8 cellular contexts compared by ENCODE assay signal in the genomic region with DNA sequence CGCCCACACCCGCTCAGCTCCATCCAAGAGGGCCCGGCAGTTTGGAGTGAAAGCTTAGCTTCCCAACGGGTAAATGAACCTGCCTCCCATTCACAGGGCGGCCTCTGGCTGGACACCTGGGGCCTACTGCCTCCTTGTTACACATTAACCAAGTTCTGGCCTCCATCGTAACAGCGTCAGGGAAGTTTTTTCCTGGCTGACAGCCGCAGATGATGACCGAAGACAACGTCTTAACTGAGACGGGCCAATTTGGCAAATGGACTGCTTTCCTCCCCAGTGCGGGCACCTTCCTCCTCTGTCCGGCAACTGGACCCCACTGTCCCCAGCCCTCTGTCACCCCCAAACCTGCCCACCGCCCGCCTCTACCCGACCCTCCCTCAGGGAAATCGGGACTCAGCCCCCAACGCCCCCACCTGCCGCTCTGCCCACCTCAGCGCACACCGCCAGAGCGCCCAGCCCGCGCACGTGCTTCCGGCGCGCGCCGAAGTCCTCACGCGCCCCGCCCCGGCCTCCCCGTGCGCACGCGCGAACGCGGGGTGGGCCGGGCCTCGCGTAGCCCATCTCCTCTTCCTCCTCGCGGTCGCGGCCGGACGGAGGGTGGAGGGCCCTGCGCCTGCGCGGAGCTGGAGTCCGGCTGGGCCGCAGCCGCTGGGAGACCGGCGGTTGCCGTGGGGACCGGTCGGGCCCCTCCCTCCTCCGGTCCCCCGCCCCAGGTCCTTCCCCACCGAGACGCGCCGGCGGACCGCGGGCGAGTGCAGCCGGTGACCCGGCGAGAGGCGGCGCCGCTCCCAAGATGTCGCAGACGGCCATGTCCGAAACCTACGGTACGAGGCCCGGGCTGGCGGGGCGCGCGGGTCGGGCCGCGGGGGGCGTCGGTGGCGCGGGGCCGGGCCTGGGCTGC. TPM values are rescaled to one million over a fixed set of nuclear protein-coding genes. Genes with fewer than 3 reads are reported as not detected.
DNase-seq lines count a peak whose midpoint lies in the region; ATAC-seq and TF ChIP-seq lines count a peak whose summit lies in the region.

A gene with protein sequence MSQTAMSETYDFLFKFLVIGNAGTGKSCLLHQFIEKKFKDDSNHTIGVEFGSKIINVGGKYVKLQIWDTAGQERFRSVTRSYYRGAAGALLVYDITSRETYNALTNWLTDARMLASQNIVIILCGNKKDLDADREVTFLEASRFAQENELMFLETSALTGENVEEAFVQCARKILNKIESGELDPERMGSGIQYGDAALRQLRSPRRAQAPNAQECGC (plus strand): TSS at position 565 of the 901 bp plus-strand sequence. CDS start 229 bp downstream, at position 794.

- POLR2A ChIA-PET in activated CD4-positive, alpha-beta T cell treated with anti-CD3 and anti-CD28 coated beads, Interleukin-2, amount 10 ng/mL, durations not matched to agents 7 days and 5 days (lab: Charles Lee) = no interaction called here

- H3K4me3 ChIP-seq in left lung = peak within 1 kb of the TSS; percentile 52 to 67

- no peaks in the 10 kb centered on the region for H3K36me3 ChIP-seq in left lung

- in situ Hi-C loops in ACHN (cut with HindIII; ENCODE audit: low pct_ligation_motif_present, low pct_unique_long_range_greater_than_20kb, low sequenced_read_pairs) = no loop called here

- peaks cover 19 to 35% of the 10 kb centered on the region in 2 donors for H3K4me1 ChIP-seq in left lung

- H3K27ac Mint-ChIP-seq in activated CD4-positive, alpha-beta T cell treated with anti-CD3 and anti-CD28 coated beads, Interleukin-2, amount 10 ng/mL, durations not matched to agents 7 days and 5 days = peak within 1 kb of the TSS; percentile 91

- peak; percentile 93 for ATAC-seq in GM18868 (IDR thresholded peaks at IDR 0.05; ENCODE audit: unreplicated experiment)
- peak; percentile 74 for ATAC-seq in HG03097 (IDR thresholded peaks at IDR 0.05; ENCODE audit: low FRiP score, unreplicated experiment)
- peak; percentile 93 for ATAC-seq in left lung

- intact Hi-C loops in left lung (cut with DNase I) = no loop called here

- peak within 1 kb of the TSS; percentile 69 to 70 for H3K27ac ChIP-seq in left lung

- H3K9me3 ChIP-seq in left lung = peaks cover 0 to 7% of the 10 kb centered on the region in 2 donors

- peaks cover 3% of the 10 kb centered on the region for H3K9me3 Mint-ChIP-seq in activated CD4-positive, alpha-beta T cell treated with anti-CD3 and anti-CD28 coated beads, Interleukin-2, amount 10 ng/mL, durations not matched to agents 7 days and 5 days

- H3K4me1 Mint-ChIP-seq in activated CD4-positive, alpha-beta T cell treated with anti-CD3 and anti-CD28 coated beads, Interleukin-2, amount 10 ng/mL, durations not matched to agents 7 days and 5 days = peaks cover 33% of the 10 kb centered on the region

- H3K27me3 ChIP-seq in left lung = no peaks in the 10 kb centered on the region

- H3K36me3 Mint-ChIP-seq in activated CD4-positive, alpha-beta T cell treated with anti-CD3 and anti-CD28 coated beads, Interleukin-2, amount 10 ng/mL, durations not matched to agents 7 days and 5 days (ENCODE audit: low read depth) = peaks cover 16% of the 10 kb centered on the region

- peak; percentile 94 for DNase-seq in ACHN
- DNase-seq in NCI-H510A treated with DMSO at 0.1 percent for 48 hours (lab: John Stamatoyannopoulos, UW) = peak; percentile 44
- peak; percentile 73 for DNase-seq in activated CD4-positive, alpha-beta T cell treated with anti-CD3 and anti-CD28 coated beads, Interleukin-2, amount 10 ng/mL, durations not matched to agents 7 days and 5 days
- peak; percentile 74 for DNase-seq in dedifferentiated amniotic fluid mesenchymal stem cell (ENCODE audit: extremely low spot score)
- peak; percentile 90 to 98 for DNase-seq in left lung
- DNase-seq in stimulated activated CD4-positive, alpha-beta T cell treated with anti-CD3 and anti-CD28 coated beads, Interleukin-2, amount 100 ng/mL, for 4 hours (ENCODE audit: low read depth) = peak; percentile 68

- peaks cover 3% of the 10 kb centered on the region for H3K27me3 Mint-ChIP-seq in activated CD4-positive, alpha-beta T cell treated with anti-CD3 and anti-CD28 coated beads, Interleukin-2, amount 10 ng/mL, durations not matched to agents 7 days and 5 days

- TF ChIP-seq CTCF in left lung (IDR thresholded peaks at IDR 0.05) = no peak

- H3K4me3 Mint-ChIP-seq in activated CD4-positive, alpha-beta T cell treated with anti-CD3 and anti-CD28 coated beads, Interleukin-2, amount 10 ng/mL, durations not matched to agents 7 days and 5 days = peak within 1 kb of the TSS; percentile 92

- CTCF ChIA-PET in activated CD4-positive, alpha-beta T cell treated with anti-CD3 and anti-CD28 coated beads, Interleukin-2, amount 10 ng/mL, durations not matched to agents 7 days and 5 days (lab: Charles Lee) = interaction anchor here (0.7 to 3.0 kb wide), 4 partner anchors 15 to 188 kb away, joined by 3 to 11 read pairs (median 4); no protein-coding TSS in a partner anchor

RNA-seq across cellular contexts. Expression of the gene that starts here (rescaled TPM):
- total RNA-seq in activated CD4-positive, alpha-beta T cell treated with anti-CD3 and anti-CD28 coated beads, Interleukin-2, amount 10 ng/mL, durations not matched to agents 7 days and 5 days = 10 to 100 TPM; 35.5 to 41.0 TPM
- total RNA-seq in left lung = 10 to 100 TPM; 34.8 to 54.9 TPM

Comparison
In these comparisons a context has a peak if more than half of its experiments do, and no peak if none do; other contexts are left out.
1. Peak in every context shown above with its lines: DNase-seq, ATAC-seq, H3K4me3 ChIP-seq and H3K27ac ChIP-seq.
2. DNase-seq: peak in every context shown above with its lines; median percentile 94 in ACHN; 94 in left lung; 74 in dedifferentiated amniotic fluid mesenchymal stem cell; 73 in activated CD4-positive, alpha-beta T cell treated with anti-CD3 and anti-CD28 coated beads, Interleukin-2, amount 10 ng/mL, durations not matched to agents 7 days and 5 days; 68 in stimulated activated CD4-positive, alpha-beta T cell treated with anti-CD3 and anti-CD28 coated beads, Interleukin-2, amount 100 ng/mL, for 4 hours; 44 in NCI-H510A treated with DMSO at 0.1 percent for 48 hours.